ENCODE assay signal across 1 cellular context in the genomic region with DNA sequence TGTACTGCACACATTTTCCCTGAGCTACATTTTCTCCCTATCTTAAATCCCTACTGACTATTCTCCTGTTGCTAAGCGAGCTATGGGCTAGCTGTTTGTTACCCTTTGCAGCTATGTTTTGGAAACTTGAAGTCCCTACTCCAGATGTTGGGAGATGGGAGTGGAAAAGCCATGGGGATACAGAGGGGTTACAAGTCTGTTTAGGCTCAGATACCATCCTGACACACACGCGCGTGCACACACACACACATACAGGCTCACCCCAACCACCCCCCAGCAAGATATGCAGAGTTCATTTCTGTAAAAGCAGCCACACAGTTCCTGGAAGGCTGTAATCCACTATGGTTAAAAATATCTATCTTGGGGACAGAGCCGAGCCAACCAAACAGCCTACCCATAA.
TF ChIP-seq lines count a peak whose summit lies in the region.

No MANE protein-coding gene starts in this region.

TF ChIP-seq in GM12878, 131 proteins besides CTCF, POLR2A, EP300 and RAD21:
- TF ChIP-seq YBX1 (IDR thresholded peaks at IDR 0.05) (no peak), ZSCAN29 (IDR thresholded peaks at IDR 0.05) (no peak), TCF3 (IDR thresholded peaks at IDR 0.05; ENCODE audit: borderline replicate concordance, insufficient read depth, low read depth, low read length) (no peak), MYB (IDR thresholded peaks at IDR 0.05; ENCODE audit: borderline replicate concordance, low read depth, low read length) (no peak), TARDBP (IDR thresholded peaks at IDR 0.05; ENCODE audit: borderline replicate concordance) (no peak), CBX3 (IDR thresholded peaks at IDR 0.05; ENCODE audit: borderline replicate concordance, low read depth) (no peak), FOS (IDR thresholded peaks at IDR 0.05; ENCODE audit: borderline replicate concordance, extremely low read depth, insufficient read length) (no peak), NR2F1 (conservative IDR thresholded peaks at IDR 0.05) (no peak), TAF1 (IDR thresholded peaks at IDR 0.05; ENCODE audit: borderline replicate concordance, low read depth, low read length) (no peak), MTA3 (IDR thresholded peaks at IDR 0.05; ENCODE audit: borderline replicate concordance, low read length) (no peak), ESRRA (IDR thresholded peaks at IDR 0.05; ENCODE audit: low read length) (no peak), NFYA (IDR thresholded peaks at IDR 0.05; ENCODE audit: borderline replicate concordance, low read depth, low read length) (no peak), SMAD1 (IDR thresholded peaks at IDR 0.05; ENCODE audit: low read depth, partially characterized antibody) (no peak), SREBF1 (IDR thresholded peaks at IDR 0.05; ENCODE audit: low read length) (no peak), ATF7 (IDR thresholded peaks at IDR 0.05; ENCODE audit: low read depth) (no peak)
- TF ChIP-seq, protein P1, sequence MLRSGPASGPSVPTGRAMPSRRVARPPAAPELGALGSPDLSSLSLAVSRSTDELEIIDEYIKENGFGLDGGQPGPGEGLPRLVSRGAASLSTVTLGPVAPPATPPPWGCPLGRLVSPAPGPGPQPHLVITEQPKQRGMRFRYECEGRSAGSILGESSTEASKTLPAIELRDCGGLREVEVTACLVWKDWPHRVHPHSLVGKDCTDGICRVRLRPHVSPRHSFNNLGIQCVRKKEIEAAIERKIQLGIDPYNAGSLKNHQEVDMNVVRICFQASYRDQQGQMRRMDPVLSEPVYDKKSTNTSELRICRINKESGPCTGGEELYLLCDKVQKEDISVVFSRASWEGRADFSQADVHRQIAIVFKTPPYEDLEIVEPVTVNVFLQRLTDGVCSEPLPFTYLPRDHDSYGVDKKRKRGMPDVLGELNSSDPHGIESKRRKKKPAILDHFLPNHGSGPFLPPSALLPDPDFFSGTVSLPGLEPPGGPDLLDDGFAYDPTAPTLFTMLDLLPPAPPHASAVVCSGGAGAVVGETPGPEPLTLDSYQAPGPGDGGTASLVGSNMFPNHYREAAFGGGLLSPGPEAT (IDR thresholded peaks at IDR 0.05; ENCODE audit: low read depth): no peak
- TF ChIP-seq, protein P2, sequence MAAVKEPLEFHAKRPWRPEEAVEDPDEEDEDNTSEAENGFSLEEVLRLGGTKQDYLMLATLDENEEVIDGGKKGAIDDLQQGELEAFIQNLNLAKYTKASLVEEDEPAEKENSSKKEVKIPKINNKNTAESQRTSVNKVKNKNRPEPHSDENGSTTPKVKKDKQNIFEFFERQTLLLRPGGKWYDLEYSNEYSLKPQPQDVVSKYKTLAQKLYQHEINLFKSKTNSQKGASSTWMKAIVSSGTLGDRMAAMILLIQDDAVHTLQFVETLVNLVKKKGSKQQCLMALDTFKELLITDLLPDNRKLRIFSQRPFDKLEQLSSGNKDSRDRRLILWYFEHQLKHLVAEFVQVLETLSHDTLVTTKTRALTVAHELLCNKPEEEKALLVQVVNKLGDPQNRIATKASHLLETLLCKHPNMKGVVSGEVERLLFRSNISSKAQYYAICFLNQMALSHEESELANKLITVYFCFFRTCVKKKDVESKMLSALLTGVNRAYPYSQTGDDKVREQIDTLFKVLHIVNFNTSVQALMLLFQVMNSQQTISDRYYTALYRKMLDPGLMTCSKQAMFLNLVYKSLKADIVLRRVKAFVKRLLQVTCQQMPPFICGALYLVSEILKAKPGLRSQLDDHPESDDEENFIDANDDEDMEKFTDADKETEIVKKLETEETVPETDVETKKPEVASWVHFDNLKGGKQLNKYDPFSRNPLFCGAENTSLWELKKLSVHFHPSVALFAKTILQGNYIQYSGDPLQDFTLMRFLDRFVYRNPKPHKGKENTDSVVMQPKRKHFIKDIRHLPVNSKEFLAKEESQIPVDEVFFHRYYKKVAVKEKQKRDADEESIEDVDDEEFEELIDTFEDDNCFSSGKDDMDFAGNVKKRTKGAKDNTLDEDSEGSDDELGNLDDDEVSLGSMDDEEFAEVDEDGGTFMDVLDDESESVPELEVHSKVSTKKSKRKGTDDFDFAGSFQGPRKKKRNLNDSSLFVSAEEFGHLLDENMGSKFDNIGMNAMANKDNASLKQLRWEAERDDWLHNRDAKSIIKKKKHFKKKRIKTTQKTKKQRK (IDR thresholded peaks at IDR 0.05; ENCODE audit: low read depth, low read length): no peak
- TF ChIP-seq, protein P3, sequence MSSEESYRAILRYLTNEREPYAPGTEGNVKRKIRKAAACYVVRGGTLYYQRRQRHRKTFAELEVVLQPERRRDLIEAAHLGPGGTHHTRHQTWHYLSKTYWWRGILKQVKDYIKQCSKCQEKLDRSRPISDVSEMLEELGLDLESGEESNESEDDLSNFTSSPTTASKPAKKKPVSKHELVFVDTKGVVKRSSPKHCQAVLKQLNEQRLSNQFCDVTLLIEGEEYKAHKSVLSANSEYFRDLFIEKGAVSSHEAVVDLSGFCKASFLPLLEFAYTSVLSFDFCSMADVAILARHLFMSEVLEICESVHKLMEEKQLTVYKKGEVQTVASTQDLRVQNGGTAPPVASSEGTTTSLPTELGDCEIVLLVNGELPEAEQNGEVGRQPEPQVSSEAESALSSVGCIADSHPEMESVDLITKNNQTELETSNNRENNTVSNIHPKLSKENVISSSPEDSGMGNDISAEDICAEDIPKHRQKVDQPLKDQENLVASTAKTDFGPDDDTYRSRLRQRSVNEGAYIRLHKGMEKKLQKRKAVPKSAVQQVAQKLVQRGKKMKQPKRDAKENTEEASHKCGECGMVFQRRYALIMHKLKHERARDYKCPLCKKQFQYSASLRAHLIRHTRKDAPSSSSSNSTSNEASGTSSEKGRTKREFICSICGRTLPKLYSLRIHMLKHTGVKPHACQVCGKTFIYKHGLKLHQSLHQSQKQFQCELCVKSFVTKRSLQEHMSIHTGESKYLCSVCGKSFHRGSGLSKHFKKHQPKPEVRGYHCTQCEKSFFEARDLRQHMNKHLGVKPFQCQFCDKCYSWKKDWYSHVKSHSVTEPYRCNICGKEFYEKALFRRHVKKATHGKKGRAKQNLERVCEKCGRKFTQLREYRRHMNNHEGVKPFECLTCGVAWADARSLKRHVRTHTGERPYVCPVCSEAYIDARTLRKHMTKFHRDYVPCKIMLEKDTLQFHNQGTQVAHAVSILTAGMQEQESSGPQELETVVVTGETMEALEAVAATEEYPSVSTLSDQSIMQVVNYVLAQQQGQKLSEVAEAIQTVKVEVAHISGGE (CRISPR knock-in tag; IDR thresholded peaks at IDR 0.05): no peak
